8 cellular contexts compared by ENCODE assay signal in genomic region chr12:56634242-56634836, GRCh38. TPM values are rescaled to one million over a fixed set of nuclear protein-coding genes. Genes with fewer than 3 reads are reported as not detected.
A peak's percentile ranks its signal among the peaks of the same experiment; 100 is the strongest.
DNase-seq lines count a peak whose midpoint lies in the region; ATAC-seq and TF ChIP-seq lines count a peak whose summit lies in the region.

No MANE protein-coding gene starts in this region.

- H3K4me3 ChIP-seq in AG10803 (ENCODE audit: low read length) (peak overlapping the region; percentile 94), GM23338 (peak overlapping the region; percentile 70), NT2/D1 (ENCODE audit: insufficient read length, low read depth) (peak overlapping the region; percentile 72), body of pancreas (peak overlapping the region; percentile 46 to 77)

- intact Hi-C loops in body of pancreas (cut with DNase I): loop anchor here (10.0 kb wide), 1 partner anchor 90 kb away; the partner anchor contains the start of gene NACA

- peaks cover 16% of the 10 kb centered on the region for H3K36me3 ChIP-seq in GM23338 (ENCODE audit: insufficient read depth)
- peaks cover 22% of the 10 kb centered on the region for H3K36me3 ChIP-seq in NT2/D1 (ENCODE audit: insufficient read depth, insufficient read length, low read length)
- H3K36me3 ChIP-seq in body of pancreas (replicated peaks in 1 of 2; ENCODE audit: insufficient read depth in 1 of 2, low read depth in 2 of 2): peaks cover 15 to 16% of the 10 kb centered on the region in 2 donors

- H3K9me3 ChIP-seq in NT2/D1 (ENCODE audit: insufficient read depth, low read length) (no peaks in the 10 kb centered on the region), body of pancreas (no peaks in the 10 kb centered on the region)

- H3K27me3 ChIP-seq in GM23338 (ENCODE audit: insufficient read depth) (no peaks in the 10 kb centered on the region), NT2/D1 (ENCODE audit: insufficient read depth, insufficient read length) (no peaks in the 10 kb centered on the region), body of pancreas (no peaks in the 10 kb centered on the region)

- H3K9me3 Mint-ChIP-seq in GM23338: no peaks in the 10 kb centered on the region; the same call in 2 of the 3 replicates

- peak in 2 of 3 donors; percentile 37 to 52 for TF ChIP-seq POLR2A in body of pancreas (IDR thresholded peaks at IDR 0.05)

- H2AFZ ChIP-seq in GM23338: peak overlapping the region; percentile 12; the same call in 1 of the 2 replicates

- 1 to 2% methylated on average over 25 to 27 of the region's 27 CpGs for WGBS in body of pancreas, 2 donors

- H3K4me1 ChIP-seq in GM23338 (ENCODE audit: insufficient read depth): peaks cover 40% of the 10 kb centered on the region
- H3K4me1 ChIP-seq in NT2/D1 (ENCODE audit: insufficient read depth, insufficient read length): peaks cover 15% of the 10 kb centered on the region
- H3K4me1 ChIP-seq in body of pancreas: peaks cover 68% of the 10 kb centered on the region

- peaks cover 62% of the 10 kb centered on the region for H3K4me1 Mint-ChIP-seq in GM23338

- peak overlapping the region; percentile 99 for H3K4me2 ChIP-seq in GM23338

- H3K9ac ChIP-seq in NT2/D1 (ENCODE audit: insufficient read length, low read depth): peak overlapping the region; percentile 96

- no peaks in the 10 kb centered on the region for H3K9me2 ChIP-seq in GM23338 (ENCODE audit: insufficient read depth)

- peak overlapping the region; percentile 97 for H3K27ac Mint-ChIP-seq in GM23338

- peaks cover 24% of the 10 kb centered on the region for H3K36me3 Mint-ChIP-seq in GM23338 (ENCODE audit: low read depth)

- peaks cover 32% of the 10 kb centered on the region for H3K27me3 Mint-ChIP-seq in GM23338 (ENCODE audit: insufficient read depth, low read depth, poor library complexity)

- peaks cover 17% of the 10 kb centered on the region for H3K79me2 ChIP-seq in GM23338 (replicated peaks; ENCODE audit: insufficient read depth)

- peaks cover 27% of the 10 kb centered on the region for H3F3A ChIP-seq in GM23338 (replicated peaks; ENCODE audit: low read depth)

- ATAC-seq in GM23338 (peak; percentile 43), body of pancreas (peak; percentile 26), GM19455 (IDR thresholded peaks at IDR 0.05; ENCODE audit: unreplicated experiment) (no peak), GM21529 (IDR thresholded peaks at IDR 0.05; ENCODE audit: unreplicated experiment) (no peak)

- DNase-seq in AG10803 (ENCODE audit: low read depth) (no peak), GM23338 (ENCODE audit: low spot score) (peak; percentile 95), NT2/D1 (ENCODE audit: low read depth, low spot score) (no peak), body of pancreas (peak; percentile 70 to 85 (median 84)), islet precursor cell (peak; percentile 96)
- DNase-seq in stimulated activated CD4-positive, alpha-beta T cell treated with anti-CD3 and anti-CD28 coated beads, Interleukin-4, amount 100 ng/mL, for 24 hours: peak; percentile 26

- peak overlapping the region; percentile 99 for H3K4me3 Mint-ChIP-seq in GM23338

- H3K27ac ChIP-seq in GM23338 (ENCODE audit: low read depth) (peak overlapping the region; percentile 95), body of pancreas (peak overlapping the region; percentile 94 to 98 (median 94))

- no peak for TF ChIP-seq CTCF in AG10803 (conservative IDR thresholded peaks at IDR 0.05; ENCODE audit: low read length)
- no peak for TF ChIP-seq CTCF in GM23338 (conservative IDR thresholded peaks at IDR 0.05; ENCODE audit: low read depth in 2 of 2)
- peak in 3 of 7 experiments; percentile 1 to 9 (median 3) for TF ChIP-seq CTCF in body of pancreas (IDR thresholded peaks at IDR 0.05)

- no peaks in the 10 kb centered on the region; the same call in 1 of the 2 replicates for H4K20me1 ChIP-seq in GM23338 (replicated peaks; ENCODE audit: insufficient read depth)

TF ChIP-seq in GM23338, 12 proteins besides CTCF, POLR2A, EP300 and RAD21:
- TF ChIP-seq POLR2AphosphoS5 (IDR thresholded peaks at IDR 0.05; ENCODE audit: low read depth) (peak; percentile 84), STAT1 (IDR thresholded peaks at IDR 0.05; ENCODE audit: unreplicated experiment) (no peak)

RNA-seq across cellular contexts. Expression of gene BAZ2A, which starts 4.2 kb away (rescaled TPM):
- 89.6 and 109 TPM in 2 replicates for total RNA-seq in GM23338 (2014; rRNA removed; shearing (Covaris generic))
- 111 and 130 TPM in 2 replicates for polyA plus RNA-seq in GM23338 (2016; fragmentation: Nextera tagmentation; extraction: Ambion mirVana)
- total RNA-seq in body of pancreas: 10 to 100 TPM; 52.7 to 56.8 TPM

RNA-seq across cellular contexts. Expression of gene ATP5F1B, which starts 11.4 kb away (rescaled TPM):
- total RNA-seq in GM23338 (2014; rRNA removed; shearing (Covaris generic)): 706 and 763 TPM in 2 replicates
- 956 and 1,001 TPM in 2 replicates for polyA plus RNA-seq in GM23338 (2016; fragmentation: Nextera tagmentation; extraction: Ambion mirVana)
- total RNA-seq in body of pancreas: 100 to 1,000 TPM; 155 to 179 TPM

RNA-seq across cellular contexts. Expression of gene PTGES3, which starts 53.7 kb away (rescaled TPM):
- total RNA-seq in GM23338 (2014; rRNA removed; shearing (Covaris generic)): 334 and 453 TPM in 2 replicates
- polyA plus RNA-seq in GM23338 (2016; fragmentation: Nextera tagmentation; extraction: Ambion mirVana): 391 and 442 TPM in 2 replicates
- 10 to 100 TPM; 27.4 to 56.0 TPM for total RNA-seq in body of pancreas

Comparison
In these comparisons a context has a peak if more than half of its experiments do, and no peak if none do; other contexts are left out.
1. DNase-seq: peak in GM23338 (single experiment), body of pancreas (4 of 4), islet precursor cell (single experiment) and stimulated activated CD4-positive, alpha-beta T cell treated with anti-CD3 and anti-CD28 coated beads, Interleukin-4, amount 100 ng/mL, for 24 hours (single experiment); none in AG10803 (single experiment) and NT2/D1 (single experiment).
2. ATAC-seq: peak in GM23338 (single experiment) and body of pancreas (single experiment); none in GM19455 (single experiment) and GM21529 (single experiment).
3. Peak in every context shown above with its lines, with median percentiles within 50 percentile points of each other: H3K4me3 ChIP-seq.